Comparison of ENCODE assay signal across 12 cellular contexts in the genomic region with DNA sequence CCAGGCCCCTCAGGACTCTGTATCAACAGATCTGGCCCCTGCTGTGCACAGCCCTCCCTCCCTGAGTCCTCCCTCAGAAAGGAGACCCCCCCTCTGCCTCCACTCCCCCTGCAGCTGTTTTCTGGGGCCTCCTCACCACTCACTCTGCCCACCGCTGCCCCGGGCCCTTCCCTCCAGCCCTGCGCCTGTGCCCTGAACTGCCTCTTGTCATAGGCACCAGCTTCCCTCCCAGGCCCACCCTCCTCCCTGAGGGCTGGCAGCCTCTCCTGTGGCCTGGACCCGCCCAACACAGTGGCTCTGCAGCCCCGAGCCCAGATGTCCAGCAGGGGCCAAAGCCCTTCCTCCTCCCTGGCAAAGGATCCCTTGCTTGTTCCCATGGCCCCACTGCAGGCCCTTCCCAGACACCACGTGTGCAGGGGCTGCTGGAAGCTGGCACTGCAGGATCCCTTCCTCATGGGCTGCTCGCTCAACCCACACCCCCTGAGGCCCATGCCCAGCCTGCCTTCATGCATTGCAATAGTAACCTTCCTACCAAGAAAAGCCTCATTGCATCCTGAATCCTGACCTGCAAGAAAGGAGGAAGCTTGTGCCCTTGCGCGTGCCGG. TPM values are rescaled to one million over a fixed set of nuclear protein-coding genes. Genes with fewer than 3 reads are reported as not detected.
DNase-seq lines count a peak whose midpoint lies in the region.
"Had no signal": no experiment of that assay in that cellular context is flagged by ENCODE, and none has a peak within 500 bp of the region (broad histone marks: within the 10 kb centered on the region; RNA-seq: fewer than 3 reads in every experiment).

No MANE protein-coding gene starts in this region.

- peaks cover 13% of the 10 kb centered on the region for H3K4me1 Mint-ChIP-seq in activated naive CD4-positive, alpha-beta T cell treated with anti-CD3 and anti-CD28 coated beads, Interleukin-2, amount 50 U/mL, for 24 hours

- H3K36me3 Mint-ChIP-seq in activated naive CD4-positive, alpha-beta T cell treated with anti-CD3 and anti-CD28 coated beads, Interleukin-2, amount 50 U/mL, for 24 hours = peaks cover 7% of the 10 kb centered on the region

- no peaks in the 10 kb centered on the region for H3K9me3 Mint-ChIP-seq in activated naive CD4-positive, alpha-beta T cell treated with anti-CD3 and anti-CD28 coated beads, Interleukin-2, amount 50 U/mL, for 24 hours
- H3K9me3 Mint-ChIP-seq: CD14-positive monocyte had no signal

- no peak overlapping the region for H3K27ac ChIP-seq in substantia nigra (ENCODE audit: low read depth, low read length, poor library complexity, severe bottlenecking)
- H3K27ac ChIP-seq: brain microvascular endothelial cell had no signal

- no peak overlapping the region for H3K4me3 Mint-ChIP-seq in activated naive CD4-positive, alpha-beta T cell treated with anti-CD3 and anti-CD28 coated beads, Interleukin-2, amount 50 U/mL, for 24 hours
- H3K4me3 Mint-ChIP-seq: CD14-positive monocyte had no signal

- no peaks in the 10 kb centered on the region for H3K27me3 Mint-ChIP-seq in activated naive CD4-positive, alpha-beta T cell treated with anti-CD3 and anti-CD28 coated beads, Interleukin-2, amount 50 U/mL, for 24 hours

- peak overlapping the region; percentile 93 for H3K27ac Mint-ChIP-seq in activated naive CD4-positive, alpha-beta T cell treated with anti-CD3 and anti-CD28 coated beads, Interleukin-2, amount 50 U/mL, for 24 hours

- no peak for DNase-seq in activated naive CD4-positive, alpha-beta T cell treated with Interleukin-2 at 50 U/mL for 16 hours
- peak; percentile 16 for DNase-seq in RPMI7951 (ENCODE audit: low read depth)
- DNase-seq in hypothalamus (lab: John Stamatoyannopoulos, UW) = peak in 42 of 51 donors; percentile 8 to 77 (median 36)
- peak in 36 of 49 donors; percentile 10 to 80 (median 49) for DNase-seq in substantia nigra (lab: John Stamatoyannopoulos, UW)
- no peak for DNase-seq in epidermal melanocyte (ENCODE audit: insufficient read length, low spot score)
- no peak for DNase-seq in NCI-H2171 (lab: John Stamatoyannopoulos, UW)
- no peak for DNase-seq in HK-2 (ENCODE audit: unreplicated experiment)
- DNase-seq: activated CD8-positive, alpha-beta memory T cell treated with anti-CD3 and anti-CD28 coated beads for 24 hours; brain microvascular endothelial cell; NCI-H526 treated with DMSO at 0.1 percent for 48 hours had no signal

RNA-seq across cellular contexts. Expression of gene GNPTG, which starts 25.8 kb away (rescaled TPM):
- total RNA-seq in RPMI7951 (2014; rRNA removed; shearing (Covaris generic)) = 27.8 and 42.1 TPM in 2 replicates

RNA-seq across cellular contexts. Expression of gene TSR3, which starts 25.8 kb away (rescaled TPM):
- 50.0 and 65.5 TPM in 2 replicates for total RNA-seq in RPMI7951 (2014; rRNA removed; shearing (Covaris generic))

RNA-seq across cellular contexts. Expression of gene UNKL, which starts 37.0 kb away (rescaled TPM):
- 4.8 and 8.8 TPM in 2 replicates for total RNA-seq in RPMI7951 (2014; rRNA removed; shearing (Covaris generic))

RNA-seq across cellular contexts. Expression of gene UQCC4, which starts 43.0 kb away (rescaled TPM):
- 25.1 and 30.1 TPM in 2 replicates for total RNA-seq in RPMI7951 (2014; rRNA removed; shearing (Covaris generic))

RNA-seq across cellular contexts. Expression of gene BAIAP3, which starts 44.1 kb away (rescaled TPM):
- total RNA-seq in RPMI7951 (2014; rRNA removed; shearing (Covaris generic)) = 1.2 and 2.4 TPM in 2 replicates

Comparison
In these comparisons a context has a peak if more than half of its experiments do, and no peak if none do; other contexts are left out.
1. DNase-seq: peak in RPMI7951 (single experiment), hypothalamus (42 of 51) and substantia nigra (36 of 49); none in activated naive CD4-positive, alpha-beta T cell treated with Interleukin-2 at 50 U/mL for 16 hours (single experiment), epidermal melanocyte (single experiment), NCI-H2171 (single experiment) and HK-2 (single experiment).